9 cellular contexts compared by ENCODE assay signal in genomic region chr19:34232566-34233481, GRCh38. TPM values are rescaled to one million over a fixed set of nuclear protein-coding genes. Genes with fewer than 3 reads are reported as not detected.
DNase-seq lines count a peak whose midpoint lies in the region; ATAC-seq, FAIRE-seq and TF ChIP-seq lines count a peak whose summit lies in the region.
"Had no signal": no experiment of that assay in that cellular context is flagged by ENCODE, and none has a peak within 500 bp of the region (broad histone marks: within the 10 kb centered on the region; RNA-seq: fewer than 3 reads in every experiment).

No MANE protein-coding gene starts in this region.

- H2AFZ ChIP-seq in OCI-LY3 (ENCODE audit: low read depth, low read length), result no peak overlapping the region

- no peak for TF ChIP-seq EP300 in suprapubic skin (IDR thresholded peaks at IDR 0.05)

- H3K9ac ChIP-seq in OCI-LY3 (ENCODE audit: low read length), result no peak overlapping the region

- H3K27me3 ChIP-seq in OCI-LY3 (ENCODE audit: low read depth, low read length) (no peaks in the 10 kb centered on the region), bronchial epithelial cell (ENCODE audit: control insufficient read depth, insufficient read depth, low read length) (no peaks in the 10 kb centered on the region), left lung (no peaks in the 10 kb centered on the region), suprapubic skin (no peaks in the 10 kb centered on the region)

- no peak overlapping the region for H3K4me2 ChIP-seq in OCI-LY3 (ENCODE audit: low read length)

- H3K27ac ChIP-seq in OCI-LY3 (ENCODE audit: low read length) (peak overlapping the region; percentile 16; the same call in 1 of the 2 replicates), left lung (peak overlapping the region; percentile 30 to 81), suprapubic skin (peak overlapping the region; percentile 73)

- 24% methylated on average over 11 of the region's 11 CpGs for WGBS in suprapubic skin

- H3K4me1 ChIP-seq in OCI-LY3 (ENCODE audit: low read length) (no peaks in the 10 kb centered on the region), left lung (peaks cover 14 to 20% of the 10 kb centered on the region in 2 donors), suprapubic skin (peaks cover 34% of the 10 kb centered on the region)

- H3K4me3 ChIP-seq in OCI-LY3 (ENCODE audit: low read length) (no peak overlapping the region), bronchial epithelial cell (ENCODE audit: low read depth, low read length) (no peak overlapping the region), left lung (no peak overlapping the region), suprapubic skin (peak overlapping the region; percentile 12)

- ATAC-seq in GM19395 (IDR thresholded peaks at IDR 0.05; ENCODE audit: unreplicated experiment) (peak; percentile 61), left lung (peak; percentile 84)

- TF ChIP-seq CTCF in AG09319 (IDR thresholded peaks at IDR 0.05; ENCODE audit: low read depth, low read length) (no peak), OCI-LY3 (IDR thresholded peaks at IDR 0.05; ENCODE audit: low read depth, low read length) (no peak), bronchial epithelial cell (IDR thresholded peaks at IDR 0.05; ENCODE audit: insufficient read depth, low read length, severe bottlenecking) (no peak), left lung (IDR thresholded peaks at IDR 0.05) (no peak), suprapubic skin (IDR thresholded peaks at IDR 0.05) (no peak)

- FAIRE-seq in bronchial epithelial cell (lab: Jason Lieb, UNC), result no peak
- FAIRE-seq: islet of Langerhans had no signal

- DNase-seq in AG09319 (ENCODE audit: extremely low read depth, low read depth) (peak; percentile 62), bronchial epithelial cell (ENCODE audit: low read depth) (peak; percentile 85), left lung (peak in 1 of 2 donors; percentile 59), suprapubic skin (ENCODE audit: low spot score in 2 of 2) (no peak), SKM-1 treated with dmso at 0.1 percent for 144 hours (lab: John Stamatoyannopoulos, UW; ENCODE audit: unreplicated experiment) (no peak), AML-193 (lab: John Stamatoyannopoulos, UW) (no peak)

- H3K9me3 ChIP-seq in OCI-LY3 (ENCODE audit: insufficient read depth, low read length) (no peaks in the 10 kb centered on the region), left lung (no peaks in the 10 kb centered on the region), suprapubic skin (no peaks in the 10 kb centered on the region)

- no peak for TF ChIP-seq POLR2A in suprapubic skin (IDR thresholded peaks at IDR 0.05)

- intact Hi-C loops in left lung (cut with DNase I), result no loop called here

- no peaks in the 10 kb centered on the region for H3K79me2 ChIP-seq in OCI-LY3 (ENCODE audit: low read length)

- H3K36me3 ChIP-seq in OCI-LY3 (replicated peaks; ENCODE audit: low read depth, low read length) (peaks cover 34% of the 10 kb centered on the region), bronchial epithelial cell (ENCODE audit: control insufficient read depth, insufficient read depth, low read length) (peaks cover 6% of the 10 kb centered on the region), left lung (peaks cover 0 to 36% of the 10 kb centered on the region in 2 donors), suprapubic skin (peaks cover 28% of the 10 kb centered on the region)

- H4K20me1 ChIP-seq in OCI-LY3 (ENCODE audit: insufficient read depth, low read length), result no peaks in the 10 kb centered on the region; the same call in 1 of the 2 replicates

RNA-seq across cellular contexts. Expression of gene GARRE1, which starts 21.5 kb away (rescaled TPM):
- total RNA-seq in bronchial epithelial cell (6.1 and 7.7 TPM in 2 replicates), left lung (10 to 100 TPM; 26.2 to 26.7 TPM), suprapubic skin (10 to 100 TPM; 24.3 to 37.3 (median 31.0) TPM)

Comparison
In these comparisons a context has a peak if more than half of its experiments do, and no peak if none do; other contexts are left out.
1. DNase-seq: peak in AG09319 (single experiment) and bronchial epithelial cell (single experiment); none in suprapubic skin (0 of 2), SKM-1 treated with dmso at 0.1 percent for 144 hours (single experiment) and AML-193 (0 of 2).
2. H3K27ac ChIP-seq: peak in every context shown above with its lines; median percentile 73 in suprapubic skin; 56 in left lung; 16 in OCI-LY3.